20 cellular contexts compared by ENCODE assay signal in genomic region chr10:4475796-4476195, GRCh38.
DNase-seq lines count a peak whose midpoint lies in the region; ATAC-seq, FAIRE-seq and TF ChIP-seq lines count a peak whose summit lies in the region.
"Had no signal": no experiment of that assay in that cellular context is flagged by ENCODE, and none has a peak within 500 bp of the region (broad histone marks: within the 10 kb centered on the region; RNA-seq: fewer than 3 reads in every experiment).

No MANE protein-coding gene starts in this region.

- H3K4me3 ChIP-seq in IMR-90 (ENCODE audit: insufficient read depth, low read depth, low read length) (no peak overlapping the region), PC-9 (no peak overlapping the region)
- H3K4me3 ChIP-seq: BLaER1 treated with 17β-estradiol and CSF1 and Interleukin-3, amounts not matched to agents 10 nM and 100 nM; GM23248 had no signal

- POLR2A ChIA-PET in IMR-90 (lab: Charles Lee; ENCODE audit: unreplicated experiment) (no interaction called here), PC-9 (lab: Charles Lee; ENCODE audit: unreplicated experiment) (no interaction called here)

- H3K36me3 Mint-ChIP-seq in T-helper 17 cell (ENCODE audit: low read depth), result no peaks in the 10 kb centered on the region
- H3K36me3 Mint-ChIP-seq in nephron progenitor cell (ENCODE audit: low read depth), result no peaks in the 10 kb centered on the region
- no peaks in the 10 kb centered on the region for H3K36me3 Mint-ChIP-seq in natural killer cell
- no peaks in the 10 kb centered on the region for H3K36me3 Mint-ChIP-seq in activated CD4-positive, alpha-beta T cell treated with anti-CD3 and anti-CD28 coated beads, Interleukin-2, amount 10 ng/mL, durations not matched to agents 24 days and 14 days (ENCODE audit: low read depth)
- H3K36me3 Mint-ChIP-seq: CD8-positive, alpha-beta T cell had no signal

- in situ Hi-C loops in IMR-90 (cut with MboI; ENCODE audit: low sequenced_read_pairs), result no loop called here

- H3K27ac ChIP-seq in IMR-90 (ENCODE audit: insufficient read depth, low read length), result no peak overlapping the region
- no peak overlapping the region for H3K27ac ChIP-seq in PC-9
- H3K27ac ChIP-seq: BLaER1 treated with 17β-estradiol and CSF1 and Interleukin-3, amounts not matched to agents 10 nM and 100 nM; GM23248; HL-60 had no signal

- TF ChIP-seq CTCF in IMR-90 (conservative IDR thresholded peaks at IDR 0.05; ENCODE audit: low read depth, low read length) (no peak), nephron progenitor cell (IDR thresholded peaks at IDR 0.05) (no peak), natural killer cell (IDR thresholded peaks at IDR 0.05) (no peak), PC-9 (conservative IDR thresholded peaks at IDR 0.05) (no peak)

- no peaks in the 10 kb centered on the region for H3K9me2 ChIP-seq in PC-9 (ENCODE audit: insufficient read depth)

- dilution Hi-C loops in IMR-90 (cut with HindIII; ENCODE audit: low sequenced_read_pairs, unreplicated experiment), result no loop called here

- H3K79me1 ChIP-seq in IMR-90 (ENCODE audit: low read depth in 1 of 2, low read length in 2 of 2), result no peaks in the 10 kb centered on the region

- H3K27me3 ChIP-seq in IMR-90 (ENCODE audit: control insufficient read depth, insufficient read depth, low read length) (no peaks in the 10 kb centered on the region), PC-9 (ENCODE audit: insufficient read depth, low read depth) (no peaks in the 10 kb centered on the region)
- H3K27me3 ChIP-seq: BLaER1 treated with 17β-estradiol and CSF1 and Interleukin-3, amounts not matched to agents 10 nM and 100 nM had no signal

- H3F3A ChIP-seq in PC-9 (ENCODE audit: insufficient read depth, low read depth), result no peaks in the 10 kb centered on the region

- H2AK5ac ChIP-seq in IMR-90 (ENCODE audit: low read depth, low read length), result peak overlapping the region; percentile 29; the same call in 1 of the 2 replicates

- no peak overlapping the region for H2AK9ac ChIP-seq in IMR-90 (replicated peaks; ENCODE audit: low read depth, low read length, poor library complexity)

- CTCF ChIA-PET in IMR-90 (lab: Yijun Ruan, JAX) (no interaction called here), PC-9 (lab: Charles Lee) (no interaction called here)

- H3K4me1 Mint-ChIP-seq in T-helper 17 cell (peaks cover 23% of the 10 kb centered on the region), nephron progenitor cell (peaks cover 25% of the 10 kb centered on the region), natural killer cell (peaks cover 0 to 4% of the 10 kb centered on the region in 2 donors)
- peaks cover 23% of the 10 kb centered on the region for H3K4me1 Mint-ChIP-seq in activated CD4-positive, alpha-beta T cell treated with anti-CD3 and anti-CD28 coated beads, Interleukin-2, amount 10 ng/mL, durations not matched to agents 24 days and 14 days
- H3K4me1 Mint-ChIP-seq: B cell had no signal

- H2BK15ac ChIP-seq in IMR-90 (ENCODE audit: low read depth, low read length), result no peak overlapping the region

- H2BK5ac ChIP-seq in IMR-90 (ENCODE audit: low read depth, low read length, poor library complexity, severe bottlenecking), result no peak overlapping the region

- H3K36me3 ChIP-seq in IMR-90 (ENCODE audit: control insufficient read depth, insufficient read depth, low read length), result no peaks in the 10 kb centered on the region
- no peaks in the 10 kb centered on the region for H3K36me3 ChIP-seq in PC-9 (ENCODE audit: low read depth)
- H3K36me3 ChIP-seq: BLaER1 treated with 17β-estradiol and CSF1 and Interleukin-3, amounts not matched to agents 10 nM and 100 nM had no signal

- H3K56ac ChIP-seq in IMR-90 (ENCODE audit: extremely low read depth, insufficient read depth, low read length), result no peak overlapping the region

- H2BK120ac ChIP-seq in IMR-90 (ENCODE audit: low read depth, low read length), result 0 out of 2 replicates have a peak overlapping the region, but pooled peaks have one; percentile 44

- 98% methylated on average over 7 of the region's 10 CpGs; no CpG with 5 or more reads in 1 of the 2 experiments for WGBS in IMR-90 (ENCODE audit: extremely low coverage in 2 of 2, insufficient read length in 1 of 2), 2 experiments

- H3K4ac ChIP-seq in IMR-90 (ENCODE audit: low read depth, low read length), result no peak overlapping the region

- H3K4me3 Mint-ChIP-seq in T-helper 17 cell (no peak overlapping the region), nephron progenitor cell (no peak overlapping the region), natural killer cell (no peak overlapping the region)
- no peak overlapping the region for H3K4me3 Mint-ChIP-seq in activated CD4-positive, alpha-beta T cell treated with anti-CD3 and anti-CD28 coated beads, Interleukin-2, amount 10 ng/mL, durations not matched to agents 24 days and 14 days
- H3K4me3 Mint-ChIP-seq: B cell; CD8-positive, alpha-beta T cell had no signal

- H3K4me2 ChIP-seq in IMR-90 (ENCODE audit: low read depth, low read length) (no peak overlapping the region), PC-9 (no peak overlapping the region)
- H3K4me2 ChIP-seq: BLaER1 treated with 17β-estradiol and CSF1 and Interleukin-3, amounts not matched to agents 10 nM and 100 nM had no signal

- H3K9me3 ChIP-seq in IMR-90 (ENCODE audit: control insufficient read depth, insufficient read depth, low read length), result no peaks in the 10 kb centered on the region
- H3K9me3 ChIP-seq in T-helper 17 cell (ENCODE audit: control insufficient read depth, low read length, poor library complexity, severe bottlenecking), result no peaks in the 10 kb centered on the region
- no peaks in the 10 kb centered on the region for H3K9me3 ChIP-seq in PC-9 (ENCODE audit: insufficient read depth, low read depth)

- BruUV-seq in IMR-90 (replicated peaks; lab: Mats Ljungman, UMichigan) (no TSS peak), PC-9 (replicated peaks; lab: Mats Ljungman, UMichigan) (no TSS peak)

- no peak overlapping the region for H4K5ac ChIP-seq in IMR-90 (ENCODE audit: low read depth, low read length)

- H4K8ac ChIP-seq in IMR-90 (ENCODE audit: low read depth in 2 of 2, low read length in 2 of 2), result no peak overlapping the region

- no peak overlapping the region for H3K23ac ChIP-seq in IMR-90 (ENCODE audit: low read depth, low read length)

- peaks cover 4% of the 10 kb centered on the region for H3K4me1 ChIP-seq in IMR-90 (ENCODE audit: control insufficient read depth, insufficient read depth, low read length)
- no peaks in the 10 kb centered on the region for H3K4me1 ChIP-seq in PC-9 (replicated peaks; ENCODE audit: insufficient read depth)

- no peaks in the 10 kb centered on the region for H3K9me3 Mint-ChIP-seq in nephron progenitor cell
- no peaks in the 10 kb centered on the region for H3K9me3 Mint-ChIP-seq in natural killer cell
- H3K9me3 Mint-ChIP-seq in activated CD4-positive, alpha-beta T cell treated with anti-CD3 and anti-CD28 coated beads, Interleukin-2, amount 10 ng/mL, durations not matched to agents 24 days and 14 days, result peaks cover 5% of the 10 kb centered on the region
- H3K9me3 Mint-ChIP-seq: CD8-positive, alpha-beta T cell had no signal

- no peak overlapping the region for H3K9ac ChIP-seq in IMR-90 (ENCODE audit: low read depth, low read length)
- H3K9ac ChIP-seq: BLaER1 treated with 17β-estradiol and CSF1 and Interleukin-3, amounts not matched to agents 10 nM and 100 nM; GM23248 had no signal

- peaks cover 2% of the 10 kb centered on the region; the same call in 1 of the 2 replicates for H3K9me1 ChIP-seq in IMR-90 (ENCODE audit: insufficient read depth, low read length)

- peak; percentile 20 for FAIRE-seq in urothelium cell line (lab: Jason Lieb, UNC)
- FAIRE-seq: G401.6, GM12891, GM19239, H54 had no signal

- no peak overlapping the region for H3K14ac ChIP-seq in IMR-90 (replicated peaks; ENCODE audit: low read depth, low read length)

- peak overlapping the region; percentile 49 for H2AFZ ChIP-seq in IMR-90 (replicated peaks; ENCODE audit: low read length, poor library complexity)
- no peak overlapping the region for H2AFZ ChIP-seq in PC-9
- H2AFZ ChIP-seq: GM23248 had no signal

- TF ChIP-seq RAD21 in IMR-90 (IDR thresholded peaks at IDR 0.05; ENCODE audit: low read length), result no peak

- ATAC-seq in IMR-90 (ENCODE audit: low read depth) (no peak), T-helper 17 cell (no peak), natural killer cell (no peak)
- ATAC-seq: CD8-positive, alpha-beta T cell had no signal

- no peaks in the 10 kb centered on the region for H3K27me3 Mint-ChIP-seq in T-helper 17 cell
- no peaks in the 10 kb centered on the region for H3K27me3 Mint-ChIP-seq in nephron progenitor cell (ENCODE audit: low read depth, poor library complexity)
- H3K27me3 Mint-ChIP-seq in natural killer cell (ENCODE audit: low read depth in 2 of 2), result peaks cover 6 to 13% of the 10 kb centered on the region in 2 donors
- H3K27me3 Mint-ChIP-seq in activated CD4-positive, alpha-beta T cell treated with anti-CD3 and anti-CD28 coated beads, Interleukin-2, amount 10 ng/mL, durations not matched to agents 24 days and 14 days, result peaks cover 7% of the 10 kb centered on the region

- intact Hi-C loops in IMR-90 (cut with micrococcal nuclease) (no loop called here), natural killer cell (cut with micrococcal nuclease) (no loop called here), PC-9 (cut with micrococcal nuclease; ENCODE audit: unreplicated experiment) (loop anchor here (10.0 kb wide), 1 partner anchor 179 kb away; no protein-coding TSS in a partner anchor)
- intact Hi-C loops in activated CD4-positive, alpha-beta T cell treated with anti-CD3 and anti-CD28 coated beads, Interleukin-2, amount 10 ng/mL, durations not matched to agents 24 days and 14 days (cut with micrococcal nuclease), result no loop called here

- no peak overlapping the region for H3K18ac ChIP-seq in IMR-90 (ENCODE audit: low read depth, low read length)

- no peaks in the 10 kb centered on the region for H4K20me1 ChIP-seq in IMR-90 (ENCODE audit: insufficient read depth, low read length)
- no peaks in the 10 kb centered on the region for H4K20me1 ChIP-seq in PC-9 (ENCODE audit: insufficient read depth)
- H4K20me1 ChIP-seq: BLaER1 treated with 17β-estradiol and CSF1 and Interleukin-3, amounts not matched to agents 10 nM and 100 nM had no signal

- TF ChIP-seq POLR2A in IMR-90 (IDR thresholded peaks at IDR 0.05; ENCODE audit: low read depth, low read length), result no peak

- H2BK20ac ChIP-seq in IMR-90 (ENCODE audit: low read depth, low read length), result peak overlapping the region; percentile 64; the same call in 1 of the 2 replicates

- no peak overlapping the region for H4K91ac ChIP-seq in IMR-90 (ENCODE audit: insufficient read depth, low read depth, low read length)

- peak overlapping the region; percentile 1 for H3K27ac Mint-ChIP-seq in T-helper 17 cell
- H3K27ac Mint-ChIP-seq in nephron progenitor cell, result no peak overlapping the region
- H3K27ac Mint-ChIP-seq in natural killer cell, result no peak overlapping the region
- no peak overlapping the region for H3K27ac Mint-ChIP-seq in activated CD4-positive, alpha-beta T cell treated with anti-CD3 and anti-CD28 coated beads, Interleukin-2, amount 10 ng/mL, durations not matched to agents 24 days and 14 days
- H3K27ac Mint-ChIP-seq: B cell; CD8-positive, alpha-beta T cell had no signal

- no peaks in the 10 kb centered on the region for H3K79me2 ChIP-seq in PC-9 (ENCODE audit: low read depth)

- DNase-seq in IMR-90 (no peak), T-helper 17 cell (no peak), nephron progenitor cell (peak; percentile 11), urothelium cell line (ENCODE audit: low spot score) (no peak), natural killer cell (no peak), PC-9 (no peak)
- no peak for DNase-seq in activated CD4-positive, alpha-beta T cell treated with anti-CD3 and anti-CD28 coated beads, Interleukin-2, amount 10 ng/mL, durations not matched to agents 24 days and 14 days
- DNase-seq: CD8-positive, alpha-beta T cell; COR-L47; DMS 273 treated with DMSO at 0.1 percent for 48 hours; DMS53; GM23248; HCEC 1CT had no signal
